In the genomic region with DNA sequence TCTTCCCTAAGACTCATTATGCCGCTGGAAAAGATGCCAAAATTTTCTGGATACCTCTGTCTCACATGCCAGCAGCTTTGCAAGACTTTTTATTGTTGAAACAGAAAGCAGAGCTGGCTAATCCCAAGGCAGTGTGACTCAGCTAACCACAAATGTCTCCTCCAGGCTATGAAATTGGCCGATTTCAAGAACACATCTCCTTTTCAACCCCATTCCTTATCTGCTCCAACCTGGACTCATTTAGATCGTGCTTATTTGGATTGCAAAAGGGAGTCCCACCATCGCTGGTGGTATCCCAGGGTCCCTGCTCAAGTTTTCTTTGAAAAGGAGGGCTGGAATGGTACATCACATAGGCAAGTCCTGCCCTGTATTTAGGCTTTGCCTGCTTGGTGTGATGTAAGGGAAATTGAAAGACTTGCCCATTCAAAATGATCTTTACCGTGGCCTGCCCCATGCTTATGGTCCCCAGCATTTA, we compare ENCODE assay signal across 10 cellular contexts. TPM values are rescaled to one million over a fixed set of nuclear protein-coding genes. Genes with fewer than 3 reads are reported as not detected.
DNase-seq lines count a peak whose midpoint lies in the region; ATAC-seq, FAIRE-seq and TF ChIP-seq lines count a peak whose summit lies in the region.
"Had no signal": no experiment of that assay in that cellular context is flagged by ENCODE, and none has a peak within 500 bp of the region (broad histone marks: within the 10 kb centered on the region; RNA-seq: fewer than 3 reads in every experiment).

No MANE protein-coding gene starts in this region.

- H3K4me3 ChIP-seq in left lung (no peak overlapping the region), BE2C (ENCODE audit: low read depth, low read length) (no peak overlapping the region), neural progenitor cell (no peak overlapping the region)
- H3K4me3 ChIP-seq: heart right ventricle had no signal

- H3F3A ChIP-seq in neural progenitor cell (ENCODE audit: low read depth): no peaks in the 10 kb centered on the region

- intact Hi-C loops in left lung (cut with DNase I): no loop called here

- H3K9me3 ChIP-seq in left lung: no peaks in the 10 kb centered on the region
- no peaks in the 10 kb centered on the region for H3K9me3 ChIP-seq in BE2C
- H3K9me3 ChIP-seq in neural progenitor cell (ENCODE audit: low read depth): no peaks in the 10 kb centered on the region

- H3K79me2 ChIP-seq in neural progenitor cell (ENCODE audit: low read depth): no peaks in the 10 kb centered on the region

- H3K4me2 ChIP-seq in neural progenitor cell: no peak overlapping the region

- no peaks in the 10 kb centered on the region for H3K36me3 Mint-ChIP-seq in neural progenitor cell
- H3K36me3 Mint-ChIP-seq: T-cell had no signal

- H3K4me3 Mint-ChIP-seq in neural progenitor cell: no peak overlapping the region
- H3K4me3 Mint-ChIP-seq: T-cell had no signal

- DNase-seq in EH (ENCODE audit: low read depth) (peak; percentile 89), HT1080 (ENCODE audit: low read depth) (peak; percentile 94), left lung (no peak), GM20000 (ENCODE audit: low spot score) (no peak), BE2C (no peak), neural progenitor cell (ENCODE audit: low spot score) (no peak), GM12892 (ENCODE audit: insufficient read length) (no peak)
- DNase-seq in activated T-cell treated with anti-CD3 and anti-CD28 coated beads, Interleukin-2, amount 50 U/mL, for 48 hours: peak; percentile 53 to 59
- DNase-seq: heart right ventricle, T-cell had no signal

- peak; percentile 29 for ATAC-seq in left lung

- no peaks in the 10 kb centered on the region for H3K27me3 ChIP-seq in left lung
- no peaks in the 10 kb centered on the region for H3K27me3 ChIP-seq in BE2C
- peaks cover 95% of the 10 kb centered on the region for H3K27me3 ChIP-seq in neural progenitor cell
- H3K27me3 ChIP-seq: heart right ventricle had no signal

- H3K27ac Mint-ChIP-seq in neural progenitor cell: no peak overlapping the region

- TF ChIP-seq POLR2A in GM12892 (IDR thresholded peaks at IDR 0.05; ENCODE audit: low read depth, low read length): no peak

- FAIRE-seq in GM12892 (lab: Jason Lieb, UNC): no peak

- H4K20me1 ChIP-seq in neural progenitor cell (ENCODE audit: low read depth): no peaks in the 10 kb centered on the region

- no peaks in the 10 kb centered on the region for H3K4me1 Mint-ChIP-seq in neural progenitor cell

- no peak overlapping the region for H3K9ac ChIP-seq in neural progenitor cell

- peaks cover 8 to 38% of the 10 kb centered on the region in 2 donors for H3K4me1 ChIP-seq in left lung
- H3K4me1 ChIP-seq in BE2C: no peaks in the 10 kb centered on the region
- H3K4me1 ChIP-seq in neural progenitor cell: no peaks in the 10 kb centered on the region

- H3K36me3 ChIP-seq in left lung (no peaks in the 10 kb centered on the region), BE2C (no peaks in the 10 kb centered on the region), neural progenitor cell (no peaks in the 10 kb centered on the region)
- H3K36me3 ChIP-seq: heart right ventricle had no signal

- H3K9me3 Mint-ChIP-seq in neural progenitor cell: no peaks in the 10 kb centered on the region
- H3K9me3 Mint-ChIP-seq: T-cell had no signal

- no peak overlapping the region for H2AFZ ChIP-seq in neural progenitor cell (replicated peaks)

- no peak for TF ChIP-seq CTCF in left lung (IDR thresholded peaks at IDR 0.05)
- TF ChIP-seq CTCF in GM20000 (IDR thresholded peaks at IDR 0.05; ENCODE audit: extremely low read depth, missing control alignments): no peak
- no peak for TF ChIP-seq CTCF in BE2C (IDR thresholded peaks at IDR 0.05; ENCODE audit: low read depth, low read length)
- no peak for TF ChIP-seq CTCF in neural progenitor cell (IDR thresholded peaks at IDR 0.05)

- H3K27ac ChIP-seq in left lung (peak overlapping the region in 1 of 2 donors; percentile 69), neural progenitor cell (no peak overlapping the region)

- H3K27me3 Mint-ChIP-seq in neural progenitor cell (ENCODE audit: insufficient read depth, low read depth): peaks cover 2% of the 10 kb centered on the region

RNA-seq across cellular contexts. Expression of a gene that starts 26.3 kb away (rescaled TPM):
- 0.20 and 0.21 TPM in 2 replicates for total RNA-seq in HT1080 (2014; rRNA removed; shearing (Covaris generic))
- 0.11 TPM in 1 of 2 replicates, not detected in the other for polyA plus RNA-seq in HT1080 (2015; cell fraction: cytosol; rRNA removed)
- polyA plus RNA-seq in HT1080 (2015; cell fraction: nucleus; rRNA removed): 0.11 TPM in 1 of 2 replicates, not detected in the other
- total RNA-seq in left lung (1 to 10 TPM; 3.9 to 8.5 TPM), neural progenitor cell (ENCODE audit: low replicate concordance) (not detected in 2 replicates)
- polyA plus RNA-seq in BE2C (2012; ENCODE audit: insufficient read depth, insufficient read length, low read depth): not detected
- polyA plus RNA-seq in GM12892 (2012; ENCODE audit: missing spikeins): not detected
- total RNA-seq: T-cell had no signal

Comparison
In these comparisons a context has a peak if more than half of its experiments do, and no peak if none do; other contexts are left out.
1. DNase-seq: peak in EH (single experiment), HT1080 (single experiment) and activated T-cell treated with anti-CD3 and anti-CD28 coated beads, Interleukin-2, amount 50 U/mL, for 48 hours (2 of 2); none in left lung (0 of 2), GM20000 (single experiment), BE2C (single experiment), neural progenitor cell (single experiment) and GM12892 (single experiment).